8 cellular contexts compared by ENCODE assay signal in genomic region chr19:55005684-55006488, GRCh38. TPM values are rescaled to one million over a fixed set of nuclear protein-coding genes. Genes with fewer than 3 reads are reported as not detected.
DNase-seq lines count a peak whose midpoint lies in the region; ATAC-seq lines count a peak whose summit lies in the region.

No MANE protein-coding gene starts in this region.

- peak overlapping the region; percentile 96 for H3K4me3 ChIP-seq in GM08714 (ENCODE audit: low read length)

- ATAC-seq in HG03342 (IDR thresholded peaks at IDR 0.05; ENCODE audit: unreplicated experiment): peak; percentile 79
- ATAC-seq in HG03432 (IDR thresholded peaks at IDR 0.05; ENCODE audit: unreplicated experiment): no peak

- DNase-seq in OCI-M1 (lab: John Stamatoyannopoulos, UW): peak; percentile 97
- peak; percentile 21 for DNase-seq in activated T-cell treated with anti-CD3 and anti-CD28 coated beads for 48 hours (ENCODE audit: low read depth)
- peak; percentile 7 for DNase-seq in globus pallidus (ENCODE audit: low spot score)
- DNase-seq in renal cortical epithelial cell (ENCODE audit: low read depth): peak; percentile 51
- DNase-seq in GOT3 (lab: John Stamatoyannopoulos, UW): no peak

RNA-seq across cellular contexts. Expression of gene GP6, which starts 32.2 kb away (rescaled TPM):
- 0.10 TPM in 1 of 2 replicates, not detected in the other for total RNA-seq in renal cortical epithelial cell

RNA-seq across cellular contexts. Expression of gene NLRP2, which starts 39.7 kb away (rescaled TPM):
- total RNA-seq in renal cortical epithelial cell: 6.3 and 15.3 TPM in 2 replicates

RNA-seq across cellular contexts. Expression of gene RDH13, which starts 57.1 kb away (rescaled TPM):
- total RNA-seq in renal cortical epithelial cell: 19.9 and 22.2 TPM in 2 replicates

RNA-seq across cellular contexts. Expression of gene NLRP7, which starts 58.6 kb away (rescaled TPM):
- not detected in 2 replicates for total RNA-seq in renal cortical epithelial cell
